In genomic region chr11:117950999-117951961, GRCh38 we compare ENCODE assay signal across 11 cellular contexts. TPM values are rescaled to one million over a fixed set of nuclear protein-coding genes. Genes with fewer than 3 reads are reported as not detected.
A peak's percentile ranks its signal among the peaks of the same experiment; 100 is the strongest.
DNase-seq lines count a peak whose midpoint lies in the region; TF ChIP-seq lines count a peak whose summit lies in the region.
"Had no signal": no experiment of that assay in that cellular context is flagged by ENCODE, and none has a peak within 500 bp of the region (broad histone marks: within the 10 kb centered on the region; RNA-seq: fewer than 3 reads in every experiment).

No MANE protein-coding gene starts in this region.

- peak overlapping the region; percentile 72 for H3K27ac Mint-ChIP-seq in dendritic cell treated with granulocyte-macrophage colony-stimulating factor and Interleukin-4, amounts not matched to agents 40 ng/mL and 50 ng/mL, for 4 days

- H3K27me3 ChIP-seq in testis, result no peaks in the 10 kb centered on the region

- 83 to 86% methylated on average over 13 to 15 of the region's 15 CpGs for WGBS in testis, 2 donors

- H3K36me3 Mint-ChIP-seq in dendritic cell treated with granulocyte-macrophage colony-stimulating factor and Interleukin-4, amounts not matched to agents 40 ng/mL and 50 ng/mL, for 4 days (ENCODE audit: low read depth), result no peaks in the 10 kb centered on the region

- no peak overlapping the region for H3K4me3 ChIP-seq in testis

- H3K4me3 Mint-ChIP-seq in dendritic cell treated with granulocyte-macrophage colony-stimulating factor and Interleukin-4, amounts not matched to agents 40 ng/mL and 50 ng/mL, for 4 days, result peak overlapping the region; percentile 27

- intact Hi-C loops in dendritic cell treated with granulocyte-macrophage colony-stimulating factor and Interleukin-4, amounts not matched to agents 40 ng/mL and 50 ng/mL, for 4 days (cut with micrococcal nuclease), result loop anchor here (5.0 kb wide), 1 partner anchor 36 kb away; the partner anchor contains the start of gene IL10RA
- intact Hi-C loops in testis (cut with DNase I; ENCODE audit: low total_unique reads), result no loop called here

- H3K4me1 Mint-ChIP-seq in dendritic cell treated with granulocyte-macrophage colony-stimulating factor and Interleukin-4, amounts not matched to agents 40 ng/mL and 50 ng/mL, for 4 days (ENCODE audit: low read depth), result peaks cover 78% of the 10 kb centered on the region

- no peaks in the 10 kb centered on the region for H3K27me3 Mint-ChIP-seq in dendritic cell treated with granulocyte-macrophage colony-stimulating factor and Interleukin-4, amounts not matched to agents 40 ng/mL and 50 ng/mL, for 4 days

- no peak for TF ChIP-seq CTCF in testis (IDR thresholded peaks at IDR 0.05)

- no peak overlapping the region for H3K27ac ChIP-seq in testis
- H3K27ac ChIP-seq: C4-2B had no signal

- no peaks in the 10 kb centered on the region for H3K9me3 ChIP-seq in testis

- no peaks in the 10 kb centered on the region for H3K4me1 ChIP-seq in testis

- no peak for TF ChIP-seq POLR2A in testis (IDR thresholded peaks at IDR 0.05)

- no peaks in the 10 kb centered on the region for H3K36me3 ChIP-seq in testis (ENCODE audit: low read depth, missing control alignments)

- peak; percentile 34 for DNase-seq in stimulated activated CD4-positive, alpha-beta T cell treated with anti-CD3 and anti-CD28 coated beads, Interleukin-1b, Interleukin-23, amount 100 ng/mL, for 48 hours
- no peak for DNase-seq in stimulated activated CD4-positive, alpha-beta T cell treated with anti-CD3 and anti-CD28 coated beads, Interleukin-15, amount 100 ng/mL, for 24 hours
- DNase-seq in T follicular helper cell (ENCODE audit: low read depth), result peak; percentile 16
- DNase-seq in NCI-H2227 treated with DMSO at 0.1 percent for 48 hours (lab: John Stamatoyannopoulos, UW), result no peak
- DNase-seq in NCI-H1105 (lab: John Stamatoyannopoulos, UW), result no peak
- DNase-seq in testis, result no peak
- DNase-seq in DMS153 (lab: John Stamatoyannopoulos, UW), result no peak
- DNase-seq: mesenchymal stem cell, NCI-H1436 treated with DMSO at 0.1 percent for 48 hours had no signal

- H3K9me3 Mint-ChIP-seq in dendritic cell treated with granulocyte-macrophage colony-stimulating factor and Interleukin-4, amounts not matched to agents 40 ng/mL and 50 ng/mL, for 4 days, result peaks cover 4% of the 10 kb centered on the region

RNA-seq across cellular contexts. Expression of gene TMPRSS13, which starts 22.1 kb away (rescaled TPM):
- total RNA-seq in testis, result under 1 TPM; 0.74 to 0.87 TPM
- 0.91 TPM for polyA plus RNA-seq in testis (ENCODE audit: insufficient read depth, low read depth, low replicate concordance)

RNA-seq across cellular contexts. Expression of gene IL10RA, which starts 34.9 kb away (rescaled TPM):
- 1 to 10 TPM; 3.6 to 7.6 TPM for total RNA-seq in testis
- polyA plus RNA-seq in testis (ENCODE audit: insufficient read depth, low read depth, low replicate concordance), result 12.8 TPM

Comparison
In these comparisons a context has a peak if more than half of its experiments do, and no peak if none do; other contexts are left out.
1. DNase-seq: peak in stimulated activated CD4-positive, alpha-beta T cell treated with anti-CD3 and anti-CD28 coated beads, Interleukin-1b, Interleukin-23, amount 100 ng/mL, for 48 hours (single experiment) and T follicular helper cell (single experiment); none in stimulated activated CD4-positive, alpha-beta T cell treated with anti-CD3 and anti-CD28 coated beads, Interleukin-15, amount 100 ng/mL, for 24 hours (single experiment), NCI-H2227 treated with DMSO at 0.1 percent for 48 hours (single experiment), NCI-H1105 (single experiment), testis (single experiment) and DMS153 (single experiment).